1 cellular context compared by ENCODE assay signal in the genomic region with DNA sequence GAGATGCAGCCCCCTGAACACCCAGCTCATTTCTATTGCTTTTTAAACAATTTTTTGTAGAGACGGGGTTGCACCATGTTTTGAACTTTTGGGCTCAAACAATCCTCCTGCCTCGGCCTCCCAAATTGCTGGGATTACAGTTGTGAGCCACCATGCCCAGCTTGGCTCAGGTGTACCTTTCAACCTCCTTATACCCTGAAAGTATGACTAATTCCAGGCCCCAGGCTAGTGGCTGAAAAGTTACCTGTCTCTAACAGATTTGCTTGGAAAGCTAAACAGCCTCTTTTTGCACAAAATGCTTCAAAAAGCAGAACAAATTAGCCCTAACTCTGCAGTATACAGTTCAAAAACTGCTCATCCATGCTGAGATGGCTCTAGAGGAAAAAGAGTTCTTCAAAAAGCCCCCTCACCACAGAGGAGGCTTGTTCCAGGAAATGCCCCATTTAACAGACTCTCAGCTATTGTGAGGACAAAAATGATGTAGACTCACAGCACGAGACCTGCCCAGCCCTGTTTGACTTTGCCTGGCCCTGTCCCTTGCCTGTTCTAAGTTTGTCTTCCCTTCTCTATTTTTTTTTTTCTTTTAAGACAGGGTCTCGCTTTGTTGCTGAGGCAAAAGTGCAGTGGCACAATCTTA.
TF ChIP-seq lines count a peak whose summit lies in the region.

No MANE protein-coding gene starts in this region.

TF ChIP-seq in IMR-90, 13 proteins besides CTCF, POLR2A, EP300 and RAD21:
- TF ChIP-seq CEBPB (IDR thresholded peaks at IDR 0.05; ENCODE audit: low read depth, low read length) = no peak
- TF ChIP-seq, protein P1, sequence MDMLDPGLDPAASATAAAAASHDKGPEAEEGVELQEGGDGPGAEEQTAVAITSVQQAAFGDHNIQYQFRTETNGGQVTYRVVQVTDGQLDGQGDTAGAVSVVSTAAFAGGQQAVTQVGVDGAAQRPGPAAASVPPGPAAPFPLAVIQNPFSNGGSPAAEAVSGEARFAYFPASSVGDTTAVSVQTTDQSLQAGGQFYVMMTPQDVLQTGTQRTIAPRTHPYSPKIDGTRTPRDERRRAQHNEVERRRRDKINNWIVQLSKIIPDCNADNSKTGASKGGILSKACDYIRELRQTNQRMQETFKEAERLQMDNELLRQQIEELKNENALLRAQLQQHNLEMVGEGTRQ (IDR thresholded peaks at IDR 0.05; ENCODE audit: low read depth, low read length) = no peak
- no peak for TF ChIP-seq SMC3 (IDR thresholded peaks at IDR 0.05; ENCODE audit: low read depth, low read length)
- TF ChIP-seq NFE2L2 (IDR thresholded peaks at IDR 0.05; ENCODE audit: low read depth, low read length) = no peak
- TF ChIP-seq BHLHE40 (IDR thresholded peaks at IDR 0.05; ENCODE audit: low read depth, low read length) = no peak
- TF ChIP-seq ELK1 (IDR thresholded peaks at IDR 0.05; ENCODE audit: borderline replicate concordance, low read depth, low read length) = no peak
